In the genomic region with DNA sequence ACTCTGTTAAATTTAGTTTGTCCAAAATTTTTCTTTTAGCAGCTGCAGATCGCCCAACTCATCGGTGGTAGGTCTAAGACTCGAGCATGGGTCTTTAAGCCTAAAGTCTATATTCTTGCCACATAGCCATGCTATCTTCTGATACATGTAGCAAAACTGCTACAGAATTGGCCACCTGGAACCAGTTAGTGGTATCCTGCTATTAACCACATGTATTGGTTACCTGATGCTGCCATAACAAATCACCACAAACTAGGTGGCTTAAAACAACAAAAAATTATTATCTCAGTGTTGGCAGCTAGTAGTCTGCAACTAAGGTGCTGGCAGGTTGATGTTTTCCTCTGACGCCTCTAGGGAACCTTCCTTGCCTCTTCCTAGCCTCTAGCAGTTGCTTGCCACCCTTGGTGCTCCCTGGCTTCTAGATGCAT, we compare ENCODE assay signal across 8 cellular contexts.
A peak's percentile ranks its signal among the peaks of the same experiment; 100 is the strongest.
DNase-seq lines count a peak whose midpoint lies in the region; ATAC-seq and TF ChIP-seq lines count a peak whose summit lies in the region.

No MANE protein-coding gene starts in this region.

- H3K4me1 Mint-ChIP-seq in WTC11 (no peaks in the 10 kb centered on the region), MCF 10A (ENCODE audit: insufficient read depth, unreplicated experiment) (peaks cover 17% of the 10 kb centered on the region)

- H3K36me3 Mint-ChIP-seq in WTC11 (no peaks in the 10 kb centered on the region), MCF 10A (ENCODE audit: insufficient read depth, unreplicated experiment) (no peaks in the 10 kb centered on the region)

- H3K27ac Mint-ChIP-seq in WTC11 (no peak overlapping the region), MCF 10A (ENCODE audit: low read depth, unreplicated experiment) (no peak overlapping the region)

- H3K9me3 Mint-ChIP-seq in WTC11 (no peaks in the 10 kb centered on the region), MCF 10A (ENCODE audit: unreplicated experiment) (no peaks in the 10 kb centered on the region)

- DNase-seq in AG09319 (ENCODE audit: extremely low read depth, low read depth) (peak; percentile 37), cerebellar cortex (ENCODE audit: low spot score) (peak; percentile 27), WTC11 (ENCODE audit: low spot score) (no peak), hippocampal formation (lab: John Stamatoyannopoulos, UW) (no peak), MCF 10A (ENCODE audit: unreplicated experiment) (no peak), SKM-1 (lab: John Stamatoyannopoulos, UW; ENCODE audit: unreplicated experiment) (no peak)

- intact Hi-C loops in MCF 10A (cut with micrococcal nuclease), result no loop called here

- no TSS peak for BruUV-seq in MCF 10A (replicated peaks; lab: Mats Ljungman, UMichigan)

- no peak overlapping the region for H3K4me3 Mint-ChIP-seq in WTC11
- no peak overlapping the region for H3K4me3 Mint-ChIP-seq in MCF 10A (ENCODE audit: unreplicated experiment)

- peak; percentile 80 for ATAC-seq in GM19395 (IDR thresholded peaks at IDR 0.05; ENCODE audit: unreplicated experiment)
- ATAC-seq in HG03196 (IDR thresholded peaks at IDR 0.05; ENCODE audit: unreplicated experiment), result peak; percentile 57
- ATAC-seq in WTC11, result no peak

- H3K27me3 Mint-ChIP-seq in WTC11 (ENCODE audit: low read depth), result no peaks in the 10 kb centered on the region
- H3K27me3 Mint-ChIP-seq in MCF 10A (ENCODE audit: insufficient read depth, unreplicated experiment), result no peaks in the 10 kb centered on the region

- no peak for TF ChIP-seq CTCF in AG09319 (IDR thresholded peaks at IDR 0.05; ENCODE audit: low read depth, low read length)
- TF ChIP-seq CTCF in WTC11 (IDR thresholded peaks at IDR 0.05), result no peak
- no peak for TF ChIP-seq CTCF in MCF 10A (IDR thresholded peaks at IDR 0.05; ENCODE audit: unreplicated experiment)

- POLR2A ChIA-PET in WTC11 (lab: Charles Lee) (no interaction called here), MCF 10A (lab: Yijun Ruan, JAX) (no interaction called here)

- CTCF ChIA-PET in WTC11 (lab: Charles Lee) (interaction anchor here (0.7 to 1.3 kb wide), 2 partner anchors 11 to 32 kb away, joined by 4 read pairs; no protein-coding TSS in a partner anchor), MCF 10A (lab: Yijun Ruan, JAX) (no interaction called here)

TF ChIP-seq in WTC11, 78 proteins besides CTCF, POLR2A, EP300 and RAD21:
- TF ChIP-seq HMGA2 (CRISPR knock-in tag; IDR thresholded peaks at IDR 0.05), result no peak
- no peak for TF ChIP-seq SMAD3 (CRISPR knock-in tag; IDR thresholded peaks at IDR 0.05; ENCODE audit: borderline replicate concordance)
- TF ChIP-seq PREB (CRISPR knock-in tag; IDR thresholded peaks at IDR 0.05; ENCODE audit: borderline replicate concordance), result no peak
- TF ChIP-seq SMAD4 (CRISPR knock-in tag; IDR thresholded peaks at IDR 0.05), result no peak
- TF ChIP-seq CREM (CRISPR knock-in tag; IDR thresholded peaks at IDR 0.05), result no peak
- TF ChIP-seq, protein P1, sequence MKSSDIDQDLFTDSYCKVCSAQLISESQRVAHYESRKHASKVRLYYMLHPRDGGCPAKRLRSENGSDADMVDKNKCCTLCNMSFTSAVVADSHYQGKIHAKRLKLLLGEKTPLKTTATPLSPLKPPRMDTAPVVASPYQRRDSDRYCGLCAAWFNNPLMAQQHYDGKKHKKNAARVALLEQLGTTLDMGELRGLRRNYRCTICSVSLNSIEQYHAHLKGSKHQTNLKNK (CRISPR knock-in tag; IDR thresholded peaks at IDR 0.05), result no peak

Comparison
In these comparisons a context has a peak if more than half of its experiments do, and no peak if none do; other contexts are left out.
1. DNase-seq: peak in AG09319 (single experiment) and cerebellar cortex (single experiment); none in WTC11 (single experiment), hippocampal formation (0 of 2), MCF 10A (single experiment) and SKM-1 (single experiment).